Comparison of ENCODE assay signal across 13 cellular contexts in genomic region chr5:33321026-33321425, GRCh38.
DNase-seq lines count a peak whose midpoint lies in the region; ATAC-seq and TF ChIP-seq lines count a peak whose summit lies in the region.
"Had no signal": no experiment of that assay in that cellular context is flagged by ENCODE, and none has a peak within 500 bp of the region (broad histone marks: within the 10 kb centered on the region; RNA-seq: fewer than 3 reads in every experiment).

No MANE protein-coding gene starts in this region.

- no peak overlapping the region for H3K4me3 Mint-ChIP-seq in activated CD8-positive, alpha-beta T cell treated with anti-CD3 and anti-CD28 coated beads for 36 hours
- H3K4me3 Mint-ChIP-seq in WTC11, result no peak overlapping the region
- H3K4me3 Mint-ChIP-seq: stimulated activated memory B cell treated with anti-CD40 and anti-IgM and Interleukin-4, amounts not matched to agents 10 μg/mL and 1 μg/mL and 100 μg/mL, for 72 hours had no signal

- H3K79me2 ChIP-seq in mammary epithelial cell (ENCODE audit: insufficient read depth, low read length) (no peaks in the 10 kb centered on the region), hepatocyte (no peaks in the 10 kb centered on the region)

- H3K36me3 ChIP-seq in HEK293 (ENCODE audit: control insufficient read depth in 2 of 2, insufficient read depth in 1 of 2, low read length in 2 of 2) (no peaks in the 10 kb centered on the region), mammary epithelial cell (ENCODE audit: insufficient read depth, low read length) (no peaks in the 10 kb centered on the region), hepatocyte (replicated peaks; ENCODE audit: insufficient read depth, low read depth) (no peaks in the 10 kb centered on the region)

- dilution Hi-C loops in mammary epithelial cell (cut with HindIII; ENCODE audit: low sequenced_read_pairs), result no loop called here

- intact Hi-C loops in mammary epithelial cell (cut with micrococcal nuclease), result no loop called here
- intact Hi-C loops in activated CD8-positive, alpha-beta T cell treated with anti-CD3 and anti-CD28 coated beads for 36 hours (cut with micrococcal nuclease), result no loop called here

- H3K9me3 Mint-ChIP-seq in activated CD8-positive, alpha-beta T cell treated with anti-CD3 and anti-CD28 coated beads for 36 hours, result no peaks in the 10 kb centered on the region
- H3K9me3 Mint-ChIP-seq in WTC11, result no peaks in the 10 kb centered on the region
- H3K9me3 Mint-ChIP-seq: stimulated activated memory B cell treated with anti-CD40 and anti-IgM and Interleukin-4, amounts not matched to agents 10 μg/mL and 1 μg/mL and 100 μg/mL, for 72 hours had no signal

- BruUV-seq in mammary epithelial cell (replicated peaks; lab: Mats Ljungman, UMichigan), result no TSS peak

- 0% methylated on average over 1 of the region's 1 CpG for WGBS in mammary epithelial cell (ENCODE audit: low coverage, missing lambda C conversion rate)
- 71% methylated on average over 1 of the region's 1 CpG for WGBS in hepatocyte (ENCODE audit: low lambda C conversion rate, missing lambda C conversion rate)

- H4K20me1 ChIP-seq in mammary epithelial cell (ENCODE audit: insufficient read depth, low read length), result no peaks in the 10 kb centered on the region
- no peaks in the 10 kb centered on the region for H4K20me1 ChIP-seq in hepatocyte (ENCODE audit: insufficient read depth, poor library complexity, severe bottlenecking)

- H3K27me3 ChIP-seq in mammary epithelial cell (ENCODE audit: insufficient read depth, low read length) (no peaks in the 10 kb centered on the region), hepatocyte (no peaks in the 10 kb centered on the region)

- in situ Hi-C loops in mammary epithelial cell (cut with MboI; ENCODE audit: low sequenced_read_pairs in 2 of 2), result no loop called here

- H3K4me1 Mint-ChIP-seq in activated CD8-positive, alpha-beta T cell treated with anti-CD3 and anti-CD28 coated beads for 36 hours (ENCODE audit: low read depth), result no peaks in the 10 kb centered on the region
- H3K4me1 Mint-ChIP-seq in WTC11, result no peaks in the 10 kb centered on the region
- H3K4me1 Mint-ChIP-seq: stimulated activated memory B cell treated with anti-CD40 and anti-IgM and Interleukin-4, amounts not matched to agents 10 μg/mL and 1 μg/mL and 100 μg/mL, for 72 hours had no signal

- H3K4me1 ChIP-seq in HEK293 (ENCODE audit: control insufficient read depth, insufficient read depth, low read length) (no peaks in the 10 kb centered on the region), mammary epithelial cell (ENCODE audit: insufficient read depth, low read length) (peaks cover 23% of the 10 kb centered on the region), hepatocyte (ENCODE audit: insufficient read depth) (no peaks in the 10 kb centered on the region)

- DNase-seq in mammary epithelial cell (peak; percentile 85), hepatocyte (ENCODE audit: low spot score) (peak; percentile 16), stromal cell of bone marrow (ENCODE audit: low read depth) (peak; percentile 97), WTC11 (ENCODE audit: low spot score) (no peak), coronary artery (ENCODE audit: low spot score) (no peak)
- DNase-seq in activated CD8-positive, alpha-beta T cell treated with anti-CD3 and anti-CD28 coated beads for 36 hours, result no peak
- DNase-seq: cerebellar nuclear complex, DMS79 treated with DMSO at 0.1 percent for 48 hours, NCI-H2081, SIG-M5 had no signal

- no peak overlapping the region for H3K9ac ChIP-seq in mammary epithelial cell (ENCODE audit: insufficient read depth, low read length)

- ATAC-seq in activated CD8-positive, alpha-beta T cell treated with anti-CD3 and anti-CD28 coated beads for 36 hours, result no peak
- no peak for ATAC-seq in WTC11
- ATAC-seq in HG03571 (IDR thresholded peaks at IDR 0.05; ENCODE audit: unreplicated experiment), result no peak
- ATAC-seq: stimulated activated memory B cell treated with anti-CD40 and anti-IgM and Interleukin-4, amounts not matched to agents 10 μg/mL and 1 μg/mL and 100 μg/mL, for 72 hours had no signal

- no peak overlapping the region for H3K27ac Mint-ChIP-seq in activated CD8-positive, alpha-beta T cell treated with anti-CD3 and anti-CD28 coated beads for 36 hours
- H3K27ac Mint-ChIP-seq in WTC11, result no peak overlapping the region
- H3K27ac Mint-ChIP-seq: stimulated activated memory B cell treated with anti-CD40 and anti-IgM and Interleukin-4, amounts not matched to agents 10 μg/mL and 1 μg/mL and 100 μg/mL, for 72 hours had no signal

- POLR2A ChIA-PET in HEK293 (lab: Yijun Ruan, JAX) (no interaction called here), WTC11 (lab: Charles Lee) (no interaction called here)
- POLR2A ChIA-PET in activated CD8-positive, alpha-beta T cell treated with anti-CD3 and anti-CD28 coated beads for 36 hours (lab: Charles Lee), result no interaction called here

- H3K9me3 ChIP-seq in HEK293 (ENCODE audit: control insufficient read depth, insufficient read depth, low read depth, low read length) (no peaks in the 10 kb centered on the region), mammary epithelial cell (replicated peaks; ENCODE audit: insufficient read depth, low read length) (no peaks in the 10 kb centered on the region), hepatocyte (ENCODE audit: low read depth) (no peaks in the 10 kb centered on the region)

- H3K27me3 Mint-ChIP-seq in activated CD8-positive, alpha-beta T cell treated with anti-CD3 and anti-CD28 coated beads for 36 hours, result no peaks in the 10 kb centered on the region
- H3K27me3 Mint-ChIP-seq in WTC11 (ENCODE audit: low read depth), result no peaks in the 10 kb centered on the region
- H3K27me3 Mint-ChIP-seq: stimulated activated memory B cell treated with anti-CD40 and anti-IgM and Interleukin-4, amounts not matched to agents 10 μg/mL and 1 μg/mL and 100 μg/mL, for 72 hours had no signal

- no peak overlapping the region for H3K4me3 ChIP-seq in HEK293 (ENCODE audit: low read depth, low read length)
- H3K4me3 ChIP-seq in mammary epithelial cell (replicated peaks in 1 of 3; ENCODE audit: insufficient read depth in 1 of 3, low read depth in 2 of 3, low read length in 3 of 3), result no peak overlapping the region
- no peak overlapping the region for H3K4me3 ChIP-seq in hepatocyte
- H3K4me3 ChIP-seq in coronary artery, result no peak overlapping the region

- H3K27ac ChIP-seq in HEK293 (ENCODE audit: extremely low read depth, low read depth, low read length) (0 out of 2 replicates have a peak overlapping the region, but pooled peaks have one; percentile 9), mammary epithelial cell (ENCODE audit: insufficient read depth, low read depth, low read length) (peak overlapping the region; percentile 30), hepatocyte (no peak overlapping the region), coronary artery (peak overlapping the region in 1 of 2 donors; percentile 49)

- peak overlapping the region; percentile 6 for H3K4me2 ChIP-seq in mammary epithelial cell (ENCODE audit: insufficient read depth, low read depth, low read length)
- H3K4me2 ChIP-seq in hepatocyte, result no peak overlapping the region

- CTCF ChIA-PET in HEK293 (lab: Yijun Ruan, JAX) (interaction anchor here (0.7 kb wide), 1 partner anchor 709 kb away, joined by 3 read pairs; no protein-coding TSS in a partner anchor), mammary epithelial cell (lab: Charles Lee; ENCODE audit: low non-redundant PET) (no interaction called here), WTC11 (lab: Charles Lee) (no interaction called here)
- CTCF ChIA-PET in activated CD8-positive, alpha-beta T cell treated with anti-CD3 and anti-CD28 coated beads for 36 hours (lab: Charles Lee), result no interaction called here

- H3K36me3 Mint-ChIP-seq in activated CD8-positive, alpha-beta T cell treated with anti-CD3 and anti-CD28 coated beads for 36 hours (ENCODE audit: low read depth), result no peaks in the 10 kb centered on the region
- H3K36me3 Mint-ChIP-seq in WTC11, result no peaks in the 10 kb centered on the region
- H3K36me3 Mint-ChIP-seq: stimulated activated memory B cell treated with anti-CD40 and anti-IgM and Interleukin-4, amounts not matched to agents 10 μg/mL and 1 μg/mL and 100 μg/mL, for 72 hours had no signal

- H2AFZ ChIP-seq in mammary epithelial cell (ENCODE audit: low read depth, low read length) (no peak overlapping the region), hepatocyte (no peak overlapping the region)

- TF ChIP-seq CTCF in HEK293 (tag by site-specific recombination; IDR thresholded peaks at IDR 0.05), result no peak
- no peak for TF ChIP-seq CTCF in mammary epithelial cell (conservative IDR thresholded peaks at IDR 0.05 in 1 of 2, IDR thresholded peaks at IDR 0.05 in 1 of 2; ENCODE audit: extremely low read depth in 1 of 2, insufficient read depth in 1 of 2, low read depth in 1 of 2, low read length in 2 of 2)
- TF ChIP-seq CTCF in hepatocyte (IDR thresholded peaks at IDR 0.05; ENCODE audit: poor library complexity), result no peak
- TF ChIP-seq CTCF in activated CD8-positive, alpha-beta T cell treated with anti-CD3 and anti-CD28 coated beads for 36 hours (IDR thresholded peaks at IDR 0.05), result no peak
- no peak for TF ChIP-seq CTCF in WTC11 (IDR thresholded peaks at IDR 0.05)
- no peak for TF ChIP-seq CTCF in coronary artery (IDR thresholded peaks at IDR 0.05)

- no peaks in the 10 kb centered on the region for H3K9me2 ChIP-seq in hepatocyte (replicated peaks; ENCODE audit: insufficient read depth)

TF ChIP-seq in HEK293, 187 proteins besides CTCF, POLR2A, EP300 and RAD21 (continues in another document):
- TF ChIP-seq ZNF16 (tag by site-specific recombination; IDR thresholded peaks at IDR 0.05; ENCODE audit: low read depth) (no peak), FEZF1 (tag by site-specific recombination; IDR thresholded peaks at IDR 0.05) (no peak), ZNF561 (tag by site-specific recombination; IDR thresholded peaks at IDR 0.05; ENCODE audit: borderline replicate concordance) (no peak), YY2 (tag by site-specific recombination; IDR thresholded peaks at IDR 0.05) (no peak), KLF16 (tag by site-specific recombination; IDR thresholded peaks at IDR 0.05) (no peak)

TF ChIP-seq in WTC11, 78 proteins besides CTCF, POLR2A, EP300 and RAD21 (continues in another document):
- no peak for TF ChIP-seq TEAD4 (CRISPR knock-in tag; IDR thresholded peaks at IDR 0.05)

Comparison
In these comparisons a context has a peak if more than half of its experiments do, and no peak if none do; other contexts are left out.
1. DNase-seq: peak in mammary epithelial cell (single experiment), hepatocyte (single experiment) and stromal cell of bone marrow (single experiment); none in activated CD8-positive, alpha-beta T cell treated with anti-CD3 and anti-CD28 coated beads for 36 hours (single experiment), WTC11 (single experiment) and coronary artery (single experiment).